ENCODE assay signal across 1 cellular context in genomic region chr2:112690853-112691390, GRCh38.
TF ChIP-seq lines count a peak whose summit lies in the region.

No MANE protein-coding gene starts in this region.

TF ChIP-seq in HepG2, 621 proteins besides CTCF, POLR2A, EP300 and RAD21 (continued from another document and continues in another):
- TF ChIP-seq ZNF513 (CRISPR knock-in tag; conservative IDR thresholded peaks at IDR 0.05): no peak
- no peak for TF ChIP-seq NCOA2 (CRISPR knock-in tag; IDR thresholded peaks at IDR 0.05)
- TF ChIP-seq, protein P1, sequence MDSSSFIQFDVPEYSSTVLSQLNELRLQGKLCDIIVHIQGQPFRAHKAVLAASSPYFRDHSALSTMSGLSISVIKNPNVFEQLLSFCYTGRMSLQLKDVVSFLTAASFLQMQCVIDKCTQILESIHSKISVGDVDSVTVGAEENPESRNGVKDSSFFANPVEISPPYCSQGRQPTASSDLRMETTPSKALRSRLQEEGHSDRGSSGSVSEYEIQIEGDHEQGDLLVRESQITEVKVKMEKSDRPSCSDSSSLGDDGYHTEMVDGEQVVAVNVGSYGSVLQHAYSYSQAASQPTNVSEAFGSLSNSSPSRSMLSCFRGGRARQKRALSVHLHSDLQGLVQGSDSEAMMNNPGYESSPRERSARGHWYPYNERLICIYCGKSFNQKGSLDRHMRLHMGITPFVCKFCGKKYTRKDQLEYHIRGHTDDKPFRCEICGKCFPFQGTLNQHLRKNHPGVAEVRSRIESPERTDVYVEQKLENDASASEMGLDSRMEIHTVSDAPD (CRISPR knock-in tag; IDR thresholded peaks at IDR 0.05): 0 out of 2 replicates have a peak, but pooled peaks have one; percentile 34
- TF ChIP-seq, protein P2, sequence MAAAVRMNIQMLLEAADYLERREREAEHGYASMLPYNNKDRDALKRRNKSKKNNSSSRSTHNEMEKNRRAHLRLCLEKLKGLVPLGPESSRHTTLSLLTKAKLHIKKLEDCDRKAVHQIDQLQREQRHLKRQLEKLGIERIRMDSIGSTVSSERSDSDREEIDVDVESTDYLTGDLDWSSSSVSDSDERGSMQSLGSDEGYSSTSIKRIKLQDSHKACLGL (CRISPR knock-in tag; IDR thresholded peaks at IDR 0.05): no peak
- no peak for TF ChIP-seq ZNF83 (CRISPR knock-in tag; IDR thresholded peaks at IDR 0.05; ENCODE audit: borderline replicate concordance)
- no peak for TF ChIP-seq NFIC (IDR thresholded peaks at IDR 0.05; ENCODE audit: low read length)
- TF ChIP-seq, protein P3, sequence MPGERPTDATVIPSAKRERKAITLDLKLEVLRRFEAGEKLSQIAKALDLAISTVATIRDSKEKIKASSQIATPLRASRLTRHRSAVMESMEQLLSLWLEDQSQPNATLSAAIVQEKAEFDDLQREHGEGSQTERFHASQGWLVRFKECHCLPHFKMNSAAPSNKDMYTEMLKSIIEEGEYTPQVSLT (CRISPR knock-in tag; IDR thresholded peaks at IDR 0.05; ENCODE audit: borderline replicate concordance, low read depth): no peak
- 0 out of 2 replicates have a peak, but pooled peaks have one; percentile 23 for TF ChIP-seq ZNF230 (CRISPR knock-in tag; IDR thresholded peaks at IDR 0.05)
- TF ChIP-seq ZNF605 (CRISPR knock-in tag; IDR thresholded peaks at IDR 0.05): 0 out of 2 replicates have a peak, but pooled peaks have one; percentile 16
- TF ChIP-seq ATF6 (CRISPR knock-in tag; conservative IDR thresholded peaks at IDR 0.05): no peak
- TF ChIP-seq NFE2L2 (IDR thresholded peaks at IDR 0.05; ENCODE audit: low read length): 0 out of 2 replicates have a peak, but pooled peaks have one; percentile 18
- no peak for TF ChIP-seq KMT2A (CRISPR knock-in tag; IDR thresholded peaks at IDR 0.05)
- TF ChIP-seq CHCHD3 (CRISPR knock-in tag; IDR thresholded peaks at IDR 0.05): no peak
- TF ChIP-seq SPEN (CRISPR knock-in tag; IDR thresholded peaks at IDR 0.05; ENCODE audit: low read depth): peak; percentile 29; the same call in 1 of the 2 replicates
- TF ChIP-seq ZNF501 (CRISPR knock-in tag; IDR thresholded peaks at IDR 0.05): no peak
- TF ChIP-seq RBM22 (optimal IDR thresholded peaks at IDR 0.05; ENCODE audit: low read length): no peak
- TF ChIP-seq, protein P4, sequence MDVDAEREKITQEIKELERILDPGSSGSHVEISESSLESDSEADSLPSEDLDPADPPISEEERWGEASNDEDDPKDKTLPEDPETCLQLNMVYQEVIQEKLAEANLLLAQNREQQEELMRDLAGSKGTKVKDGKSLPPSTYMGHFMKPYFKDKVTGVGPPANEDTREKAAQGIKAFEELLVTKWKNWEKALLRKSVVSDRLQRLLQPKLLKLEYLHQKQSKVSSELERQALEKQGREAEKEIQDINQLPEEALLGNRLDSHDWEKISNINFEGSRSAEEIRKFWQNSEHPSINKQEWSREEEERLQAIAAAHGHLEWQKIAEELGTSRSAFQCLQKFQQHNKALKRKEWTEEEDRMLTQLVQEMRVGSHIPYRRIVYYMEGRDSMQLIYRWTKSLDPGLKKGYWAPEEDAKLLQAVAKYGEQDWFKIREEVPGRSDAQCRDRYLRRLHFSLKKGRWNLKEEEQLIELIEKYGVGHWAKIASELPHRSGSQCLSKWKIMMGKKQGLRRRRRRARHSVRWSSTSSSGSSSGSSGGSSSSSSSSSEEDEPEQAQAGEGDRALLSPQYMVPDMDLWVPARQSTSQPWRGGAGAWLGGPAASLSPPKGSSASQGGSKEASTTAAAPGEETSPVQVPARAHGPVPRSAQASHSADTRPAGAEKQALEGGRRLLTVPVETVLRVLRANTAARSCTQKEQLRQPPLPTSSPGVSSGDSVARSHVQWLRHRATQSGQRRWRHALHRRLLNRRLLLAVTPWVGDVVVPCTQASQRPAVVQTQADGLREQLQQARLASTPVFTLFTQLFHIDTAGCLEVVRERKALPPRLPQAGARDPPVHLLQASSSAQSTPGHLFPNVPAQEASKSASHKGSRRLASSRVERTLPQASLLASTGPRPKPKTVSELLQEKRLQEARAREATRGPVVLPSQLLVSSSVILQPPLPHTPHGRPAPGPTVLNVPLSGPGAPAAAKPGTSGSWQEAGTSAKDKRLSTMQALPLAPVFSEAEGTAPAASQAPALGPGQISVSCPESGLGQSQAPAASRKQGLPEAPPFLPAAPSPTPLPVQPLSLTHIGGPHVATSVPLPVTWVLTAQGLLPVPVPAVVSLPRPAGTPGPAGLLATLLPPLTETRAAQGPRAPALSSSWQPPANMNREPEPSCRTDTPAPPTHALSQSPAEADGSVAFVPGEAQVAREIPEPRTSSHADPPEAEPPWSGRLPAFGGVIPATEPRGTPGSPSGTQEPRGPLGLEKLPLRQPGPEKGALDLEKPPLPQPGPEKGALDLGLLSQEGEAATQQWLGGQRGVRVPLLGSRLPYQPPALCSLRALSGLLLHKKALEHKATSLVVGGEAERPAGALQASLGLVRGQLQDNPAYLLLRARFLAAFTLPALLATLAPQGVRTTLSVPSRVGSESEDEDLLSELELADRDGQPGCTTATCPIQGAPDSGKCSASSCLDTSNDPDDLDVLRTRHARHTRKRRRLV (CRISPR knock-in tag; IDR thresholded peaks at IDR 0.05): no peak
- TF ChIP-seq ZNF44 (CRISPR knock-in tag; IDR thresholded peaks at IDR 0.05): no peak
- TF ChIP-seq ZNF512B (CRISPR knock-in tag; IDR thresholded peaks at IDR 0.05; ENCODE audit: borderline replicate concordance): peak; percentile 24; the same call in 1 of the 2 replicates
- TF ChIP-seq, protein P5, sequence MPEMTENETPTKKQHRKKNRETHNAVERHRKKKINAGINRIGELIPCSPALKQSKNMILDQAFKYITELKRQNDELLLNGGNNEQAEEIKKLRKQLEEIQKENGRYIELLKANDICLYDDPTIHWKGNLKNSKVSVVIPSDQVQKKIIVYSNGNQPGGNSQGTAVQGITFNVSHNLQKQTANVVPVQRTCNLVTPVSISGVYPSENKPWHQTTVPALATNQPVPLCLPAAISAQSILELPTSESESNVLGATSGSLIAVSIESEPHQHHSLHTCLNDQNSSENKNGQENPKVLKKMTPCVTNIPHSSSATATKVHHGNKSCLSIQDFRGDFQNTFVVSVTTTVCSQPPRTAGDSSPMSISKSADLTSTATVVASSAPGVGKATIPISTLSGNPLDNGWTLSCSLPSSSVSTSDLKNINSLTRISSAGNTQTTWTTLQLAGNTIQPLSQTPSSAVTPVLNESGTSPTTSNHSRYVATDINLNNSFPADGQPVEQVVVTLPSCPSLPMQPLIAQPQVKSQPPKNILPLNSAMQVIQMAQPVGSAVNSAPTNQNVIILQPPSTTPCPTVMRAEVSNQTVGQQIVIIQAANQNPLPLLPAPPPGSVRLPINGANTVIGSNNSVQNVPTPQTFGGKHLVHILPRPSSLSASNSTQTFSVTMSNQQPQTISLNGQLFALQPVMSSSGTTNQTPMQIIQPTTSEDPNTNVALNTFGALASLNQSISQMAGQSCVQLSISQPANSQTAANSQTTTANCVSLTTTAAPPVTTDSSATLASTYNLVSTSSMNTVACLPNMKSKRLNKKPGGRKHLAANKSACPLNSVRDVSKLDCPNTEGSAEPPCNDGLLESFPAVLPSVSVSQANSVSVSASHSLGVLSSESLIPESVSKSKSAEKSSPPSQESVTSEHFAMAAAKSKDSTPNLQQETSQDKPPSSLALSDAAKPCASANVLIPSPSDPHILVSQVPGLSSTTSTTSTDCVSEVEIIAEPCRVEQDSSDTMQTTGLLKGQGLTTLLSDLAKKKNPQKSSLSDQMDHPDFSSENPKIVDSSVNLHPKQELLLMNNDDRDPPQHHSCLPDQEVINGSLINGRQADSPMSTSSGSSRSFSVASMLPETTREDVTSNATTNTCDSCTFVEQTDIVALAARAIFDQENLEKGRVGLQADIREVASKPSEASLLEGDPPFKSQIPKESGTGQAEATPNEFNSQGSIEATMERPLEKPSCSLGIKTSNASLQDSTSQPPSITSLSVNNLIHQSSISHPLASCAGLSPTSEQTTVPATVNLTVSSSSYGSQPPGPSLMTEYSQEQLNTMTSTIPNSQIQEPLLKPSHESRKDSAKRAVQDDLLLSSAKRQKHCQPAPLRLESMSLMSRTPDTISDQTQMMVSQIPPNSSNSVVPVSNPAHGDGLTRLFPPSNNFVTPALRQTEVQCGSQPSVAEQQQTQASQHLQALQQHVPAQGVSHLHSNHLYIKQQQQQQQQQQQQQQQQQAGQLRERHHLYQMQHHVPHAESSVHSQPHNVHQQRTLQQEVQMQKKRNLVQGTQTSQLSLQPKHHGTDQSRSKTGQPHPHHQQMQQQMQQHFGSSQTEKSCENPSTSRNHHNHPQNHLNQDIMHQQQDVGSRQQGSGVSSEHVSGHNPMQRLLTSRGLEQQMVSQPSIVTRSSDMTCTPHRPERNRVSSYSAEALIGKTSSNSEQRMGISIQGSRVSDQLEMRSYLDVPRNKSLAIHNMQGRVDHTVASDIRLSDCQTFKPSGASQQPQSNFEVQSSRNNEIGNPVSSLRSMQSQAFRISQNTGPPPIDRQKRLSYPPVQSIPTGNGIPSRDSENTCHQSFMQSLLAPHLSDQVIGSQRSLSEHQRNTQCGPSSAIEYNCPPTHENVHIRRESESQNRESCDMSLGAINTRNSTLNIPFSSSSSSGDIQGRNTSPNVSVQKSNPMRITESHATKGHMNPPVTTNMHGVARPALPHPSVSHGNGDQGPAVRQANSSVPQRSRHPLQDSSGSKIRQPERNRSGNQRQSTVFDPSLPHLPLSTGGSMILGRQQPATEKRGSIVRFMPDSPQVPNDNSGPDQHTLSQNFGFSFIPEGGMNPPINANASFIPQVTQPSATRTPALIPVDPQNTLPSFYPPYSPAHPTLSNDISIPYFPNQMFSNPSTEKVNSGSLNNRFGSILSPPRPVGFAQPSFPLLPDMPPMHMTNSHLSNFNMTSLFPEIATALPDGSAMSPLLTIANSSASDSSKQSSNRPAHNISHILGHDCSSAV (CRISPR knock-in tag; IDR thresholded peaks at IDR 0.05; ENCODE audit: borderline replicate concordance): no peak
- no peak for TF ChIP-seq ZBTB43 (CRISPR knock-in tag; conservative IDR thresholded peaks at IDR 0.05)
- TF ChIP-seq TFE3 (CRISPR knock-in tag; IDR thresholded peaks at IDR 0.05): 0 out of 2 replicates have a peak, but pooled peaks have one; percentile 46
- no peak for TF ChIP-seq ZNF780A (CRISPR knock-in tag; IDR thresholded peaks at IDR 0.05)
- TF ChIP-seq STAG1 (CRISPR knock-in tag; IDR thresholded peaks at IDR 0.05): peak; percentile 89
- TF ChIP-seq RAD51 (IDR thresholded peaks at IDR 0.05; ENCODE audit: borderline replicate concordance): no peak
- no peak for TF ChIP-seq CAMTA2 (CRISPR knock-in tag; IDR thresholded peaks at IDR 0.05; ENCODE audit: borderline replicate concordance)
- TF ChIP-seq CBX2 (IDR thresholded peaks at IDR 0.05; ENCODE audit: low read depth, low read length): no peak
- no peak for TF ChIP-seq CBX2 (CRISPR knock-in tag; IDR thresholded peaks at IDR 0.05; ENCODE audit: low read depth)
